In genomic region chr10:6250745-6251144, GRCh38 we compare ENCODE assay signal across 15 cellular contexts. TPM values are rescaled to one million over a fixed set of nuclear protein-coding genes. Genes with fewer than 3 reads are reported as not detected.
DNase-seq lines count a peak whose midpoint lies in the region; ATAC-seq and TF ChIP-seq lines count a peak whose summit lies in the region.
"Had no signal": no experiment of that assay in that cellular context is flagged by ENCODE, and none has a peak within 500 bp of the region (broad histone marks: within the 10 kb centered on the region; RNA-seq: fewer than 3 reads in every experiment).

No MANE protein-coding gene starts in this region.

- H3K36me3 ChIP-seq in CD8-positive, alpha-beta memory T cell (ENCODE audit: insufficient read depth, low read length): no peaks in the 10 kb centered on the region
- no peaks in the 10 kb centered on the region for H3K36me3 ChIP-seq in HAP-1 (replicated peaks)

- in situ Hi-C loops in HAP-1 (cut with MboI; ENCODE audit: low sequenced_read_pairs): no loop called here

- H3K4me3 ChIP-seq in CD8-positive, alpha-beta memory T cell (ENCODE audit: low read length): no peak overlapping the region
- no peak overlapping the region for H3K4me3 ChIP-seq in HAP-1

- no peaks in the 10 kb centered on the region for H3K27me3 ChIP-seq in CD8-positive, alpha-beta memory T cell (ENCODE audit: insufficient read depth, low read length, poor library complexity, severe bottlenecking)
- no peaks in the 10 kb centered on the region for H3K27me3 ChIP-seq in HAP-1 (ENCODE audit: low read depth)

- H3K36me3 Mint-ChIP-seq in activated B cell treated with CpG ODN at 0.5 μM for 24 hours (ENCODE audit: low read depth): peaks cover 2% of the 10 kb centered on the region
- H3K36me3 Mint-ChIP-seq in stimulated activated effector memory CD8-positive, alpha-beta T cell treated with anti-CD3 and anti-CD28 coated beads, Interleukin-12 subunit alpha, Interleukin-12 subunit beta, amount 100 ng/mL, for 72 hours: peaks cover 45% of the 10 kb centered on the region
- H3K36me3 Mint-ChIP-seq in CD8-positive, alpha-beta memory T cell: peaks cover 0 to 3% (median 0%) of the 10 kb centered on the region in 3 donors

- H3K27me3 Mint-ChIP-seq in activated B cell treated with CpG ODN at 0.5 μM for 24 hours: no peaks in the 10 kb centered on the region
- H3K27me3 Mint-ChIP-seq in CD8-positive, alpha-beta memory T cell: peaks cover 0 to 2% of the 10 kb centered on the region in 2 donors
- H3K27me3 Mint-ChIP-seq: CD4-positive, alpha-beta T cell had no signal

- DNase-seq in activated B cell treated with CpG ODN at 0.5 μM for 24 hours: no peak
- DNase-seq in stimulated activated effector memory CD8-positive, alpha-beta T cell treated with anti-CD3 and anti-CD28 coated beads, Interleukin-12 subunit alpha, Interleukin-12 subunit beta, amount 100 ng/mL, for 72 hours (ENCODE audit: low spot score in 2 of 2): no peak
- no peak for DNase-seq in CD8-positive, alpha-beta memory T cell
- DNase-seq in HAP-1 (ENCODE audit: low spot score in 2 of 2): no peak
- no peak for DNase-seq in GF-D8 (lab: John Stamatoyannopoulos, UW)
- DNase-seq: Calu3; CD4-positive, alpha-beta T cell; COR-L47; DMS53; DMS79 treated with DMSO at 0.1 percent for 48 hours; H7 had no signal

- peaks cover 8% of the 10 kb centered on the region for H3K4me1 Mint-ChIP-seq in activated B cell treated with CpG ODN at 0.5 μM for 24 hours
- H3K4me1 Mint-ChIP-seq in stimulated activated effector memory CD8-positive, alpha-beta T cell treated with anti-CD3 and anti-CD28 coated beads, Interleukin-12 subunit alpha, Interleukin-12 subunit beta, amount 100 ng/mL, for 72 hours: peaks cover 14% of the 10 kb centered on the region
- H3K4me1 Mint-ChIP-seq in CD8-positive, alpha-beta memory T cell: no peaks in the 10 kb centered on the region

- CTCF ChIA-PET in activated B cell treated with CpG ODN at 0.5 μM for 24 hours (lab: Charles Lee): no interaction called here
- CTCF ChIA-PET in CD8-positive, alpha-beta memory T cell (lab: Charles Lee): no interaction called here

- POLR2A ChIA-PET in activated B cell treated with CpG ODN at 0.5 μM for 24 hours (lab: Charles Lee): interaction anchor here (0.6 kb wide), 2 partner anchors 11 to 17 kb away, joined by 3 read pairs; no protein-coding TSS in a partner anchor
- POLR2A ChIA-PET in CD8-positive, alpha-beta memory T cell (lab: Charles Lee): no interaction called here

- H3K9me3 Mint-ChIP-seq in activated B cell treated with CpG ODN at 0.5 μM for 24 hours: no peaks in the 10 kb centered on the region
- H3K9me3 Mint-ChIP-seq in stimulated activated effector memory CD8-positive, alpha-beta T cell treated with anti-CD3 and anti-CD28 coated beads, Interleukin-12 subunit alpha, Interleukin-12 subunit beta, amount 100 ng/mL, for 72 hours: no peaks in the 10 kb centered on the region
- no peaks in the 10 kb centered on the region for H3K9me3 Mint-ChIP-seq in CD8-positive, alpha-beta memory T cell
- H3K9me3 Mint-ChIP-seq: CD4-positive, alpha-beta T cell had no signal

- H3K4me1 ChIP-seq in CD8-positive, alpha-beta memory T cell (ENCODE audit: insufficient read depth, low read length): no peaks in the 10 kb centered on the region
- H3K4me1 ChIP-seq in HAP-1: no peaks in the 10 kb centered on the region

- intact Hi-C loops in activated B cell treated with CpG ODN at 0.5 μM for 24 hours (cut with micrococcal nuclease): loop anchor here (5.0 kb wide), 1 partner anchor 33 kb away; no protein-coding TSS in a partner anchor

- H3K27ac Mint-ChIP-seq in activated B cell treated with CpG ODN at 0.5 μM for 24 hours: peak overlapping the region; percentile 30
- peak overlapping the region; percentile 4 for H3K27ac Mint-ChIP-seq in stimulated activated effector memory CD8-positive, alpha-beta T cell treated with anti-CD3 and anti-CD28 coated beads, Interleukin-12 subunit alpha, Interleukin-12 subunit beta, amount 100 ng/mL, for 72 hours
- H3K27ac Mint-ChIP-seq in CD8-positive, alpha-beta memory T cell: peak overlapping the region in 1 of 8 donors; percentile 74
- H3K27ac Mint-ChIP-seq: CD4-positive, alpha-beta T cell had no signal

- no peaks in the 10 kb centered on the region for H3K9me3 ChIP-seq in CD8-positive, alpha-beta memory T cell (ENCODE audit: low read length)
- no peaks in the 10 kb centered on the region for H3K9me3 ChIP-seq in HAP-1

- ATAC-seq in GM18868 (IDR thresholded peaks at IDR 0.05; ENCODE audit: unreplicated experiment) (peak; percentile 50), activated B cell treated with CpG ODN at 0.5 μM for 24 hours (ENCODE audit: low read depth) (no peak), HG03378 (IDR thresholded peaks at IDR 0.05; ENCODE audit: unreplicated experiment) (no peak)
- ATAC-seq in stimulated activated effector memory CD8-positive, alpha-beta T cell treated with anti-CD3 and anti-CD28 coated beads, Interleukin-12 subunit alpha, Interleukin-12 subunit beta, amount 100 ng/mL, for 72 hours: no peak
- ATAC-seq: HCT116 had no signal

- H3K27ac ChIP-seq in CD8-positive, alpha-beta memory T cell (ENCODE audit: low read depth, low read length): no peak overlapping the region

- no peak overlapping the region for H3K4me3 Mint-ChIP-seq in activated B cell treated with CpG ODN at 0.5 μM for 24 hours
- H3K4me3 Mint-ChIP-seq in stimulated activated effector memory CD8-positive, alpha-beta T cell treated with anti-CD3 and anti-CD28 coated beads, Interleukin-12 subunit alpha, Interleukin-12 subunit beta, amount 100 ng/mL, for 72 hours: no peak overlapping the region
- H3K4me3 Mint-ChIP-seq in CD8-positive, alpha-beta memory T cell: no peak overlapping the region
- H3K4me3 Mint-ChIP-seq: CD14-positive monocyte; CD4-positive, alpha-beta T cell had no signal

- TF ChIP-seq CTCF in activated B cell treated with CpG ODN at 0.5 μM for 24 hours (IDR thresholded peaks at IDR 0.05): no peak

RNA-seq across cellular contexts. Expression of gene PFKFB3, which starts 48.0 kb away (rescaled TPM):
- total RNA-seq in activated B cell treated with CpG ODN at 0.5 μM for 24 hours: 96.7 and 105 TPM in 2 replicates
- 10 to 100 TPM; 53.6 to 60.1 TPM for total RNA-seq in CD8-positive, alpha-beta memory T cell
- polyA plus RNA-seq in CD8-positive, alpha-beta memory T cell: 7.4 TPM
